ENCODE assay signal across 1 cellular context in genomic region chr17:36918260-36918691, GRCh38.
TF ChIP-seq lines count a peak whose summit lies in the region.

No MANE protein-coding gene starts in this region.

TF ChIP-seq in K562, 482 proteins besides CTCF, POLR2A, EP300 and RAD21 (continued from another document):
- TF ChIP-seq ARHGAP35 (IDR thresholded peaks at IDR 0.05; ENCODE audit: partially characterized antibody) (no peak), ZNF561 (CRISPR knock-in tag; conservative IDR thresholded peaks at IDR 0.05) (no peak), ZNF263 (CRISPR knock-in tag; IDR thresholded peaks at IDR 0.05; ENCODE audit: borderline replicate concordance) (peak; percentile 69; the same call in 1 of the 2 replicates), FOXO4 (CRISPR knock-in tag; IDR thresholded peaks at IDR 0.05) (no peak), SIN3A (IDR thresholded peaks at IDR 0.05; ENCODE audit: borderline replicate concordance in 2 of 2, control insufficient read depth in 1 of 2, low read depth in 2 of 2, low read length in 2 of 2) (no peak)
TF ChIP-seq in K562: peak in this region for 2.
